ENCODE assay signal across 18 cellular contexts in genomic region chr6:143517447-143517773, GRCh38. TPM values are rescaled to one million over a fixed set of nuclear protein-coding genes. Genes with fewer than 3 reads are reported as not detected.
A peak's percentile ranks its signal among the peaks of the same experiment; 100 is the strongest.
DNase-seq lines count a peak whose midpoint lies in the region; ATAC-seq, FAIRE-seq and TF ChIP-seq lines count a peak whose summit lies in the region.
"Had no signal": no experiment of that assay in that cellular context is flagged by ENCODE, and none has a peak within 500 bp of the region (broad histone marks: within the 10 kb centered on the region; RNA-seq: fewer than 3 reads in every experiment).

No MANE protein-coding gene starts in this region.

- H3K27me3 ChIP-seq in right lobe of liver, result no peaks in the 10 kb centered on the region

- H3K4me1 Mint-ChIP-seq in activated T-helper 17 cell treated with anti-CD3 and anti-CD28 coated beads, Interleukin-2, amount 50 U/mL, for 72 hours, result peaks cover 21% of the 10 kb centered on the region
- peaks cover 40% of the 10 kb centered on the region for H3K4me1 Mint-ChIP-seq in dendritic cell treated with granulocyte-macrophage colony-stimulating factor and Interleukin-4, amounts not matched to agents 40 ng/mL and 50 ng/mL, for 4 days (ENCODE audit: low read depth)
- H3K4me1 Mint-ChIP-seq in activated CD8-positive, alpha-beta T cell treated with anti-CD3 and anti-CD28 coated beads, Interleukin-2, amount 10 ng/mL, durations not matched to agents 7 days and 5 days (ENCODE audit: low read depth), result peaks cover 11% of the 10 kb centered on the region

- no peaks in the 10 kb centered on the region for H3K27me3 Mint-ChIP-seq in activated T-helper 17 cell treated with anti-CD3 and anti-CD28 coated beads, Interleukin-2, amount 50 U/mL, for 72 hours
- no peaks in the 10 kb centered on the region for H3K27me3 Mint-ChIP-seq in dendritic cell treated with granulocyte-macrophage colony-stimulating factor and Interleukin-4, amounts not matched to agents 40 ng/mL and 50 ng/mL, for 4 days
- peaks cover 2% of the 10 kb centered on the region for H3K27me3 Mint-ChIP-seq in activated CD8-positive, alpha-beta T cell treated with anti-CD3 and anti-CD28 coated beads, Interleukin-2, amount 10 ng/mL, durations not matched to agents 7 days and 5 days (ENCODE audit: low read depth)
- H3K27me3 Mint-ChIP-seq: B cell; CD4-positive, alpha-beta memory T cell had no signal

- H3K27ac ChIP-seq in HEK293 (ENCODE audit: extremely low read depth, low read depth, low read length), result no peak overlapping the region
- H3K27ac ChIP-seq in right lobe of liver, result no peak overlapping the region
- H3K27ac ChIP-seq: GM23248, HL-60 had no signal

- no peak overlapping the region for H3K4me3 Mint-ChIP-seq in activated T-helper 17 cell treated with anti-CD3 and anti-CD28 coated beads, Interleukin-2, amount 50 U/mL, for 72 hours
- H3K4me3 Mint-ChIP-seq in dendritic cell treated with granulocyte-macrophage colony-stimulating factor and Interleukin-4, amounts not matched to agents 40 ng/mL and 50 ng/mL, for 4 days, result no peak overlapping the region
- H3K4me3 Mint-ChIP-seq in activated CD8-positive, alpha-beta T cell treated with anti-CD3 and anti-CD28 coated beads, Interleukin-2, amount 10 ng/mL, durations not matched to agents 7 days and 5 days, result no peak overlapping the region
- H3K4me3 Mint-ChIP-seq: B cell; CD4-positive, alpha-beta memory T cell had no signal

- no peaks in the 10 kb centered on the region for H3K9me3 ChIP-seq in HEK293 (ENCODE audit: control insufficient read depth, insufficient read depth, low read depth, low read length)
- H3K9me3 ChIP-seq in right lobe of liver, result no peaks in the 10 kb centered on the region

- H3K36me3 ChIP-seq in HEK293 (ENCODE audit: control insufficient read depth in 2 of 2, insufficient read depth in 1 of 2, low read length in 2 of 2) (no peaks in the 10 kb centered on the region), right lobe of liver (no peaks in the 10 kb centered on the region)

- POLR2A ChIA-PET in HEK293 (lab: Yijun Ruan, JAX), result no interaction called here
- POLR2A ChIA-PET in activated CD8-positive, alpha-beta T cell treated with anti-CD3 and anti-CD28 coated beads, Interleukin-2, amount 10 ng/mL, durations not matched to agents 7 days and 5 days (lab: Charles Lee), result no interaction called here

- intact Hi-C loops in dendritic cell treated with granulocyte-macrophage colony-stimulating factor and Interleukin-4, amounts not matched to agents 40 ng/mL and 50 ng/mL, for 4 days (cut with micrococcal nuclease), result loop anchor here (10.0 kb wide), 1 partner anchor 573 kb away; the partner anchor contains the start of gene HIVEP2
- intact Hi-C loops in right lobe of liver (cut with DNase I), result no loop called here

- CTCF ChIA-PET in HEK293 (lab: Yijun Ruan, JAX), result interaction anchor here (0.6 kb wide), 1 partner anchor 263 kb away, joined by 3 read pairs; no protein-coding TSS in a partner anchor
- CTCF ChIA-PET in activated CD8-positive, alpha-beta T cell treated with anti-CD3 and anti-CD28 coated beads, Interleukin-2, amount 10 ng/mL, durations not matched to agents 7 days and 5 days (lab: Charles Lee), result no interaction called here

- TF ChIP-seq POLR2A in GM12891 (IDR thresholded peaks at IDR 0.05; ENCODE audit: low read depth, low read length), result no peak
- no peak for TF ChIP-seq POLR2A in right lobe of liver (IDR thresholded peaks at IDR 0.05)

- 64% methylated on average over 3 of the region's 3 CpGs for WGBS in right lobe of liver (ENCODE audit: insufficient coverage, low coverage, low lambda C conversion rate, missing lambda C conversion rate)

- H3K36me3 Mint-ChIP-seq in activated T-helper 17 cell treated with anti-CD3 and anti-CD28 coated beads, Interleukin-2, amount 50 U/mL, for 72 hours (ENCODE audit: low read depth), result no peaks in the 10 kb centered on the region
- H3K36me3 Mint-ChIP-seq in dendritic cell treated with granulocyte-macrophage colony-stimulating factor and Interleukin-4, amounts not matched to agents 40 ng/mL and 50 ng/mL, for 4 days (ENCODE audit: low read depth), result no peaks in the 10 kb centered on the region
- H3K36me3 Mint-ChIP-seq in activated CD8-positive, alpha-beta T cell treated with anti-CD3 and anti-CD28 coated beads, Interleukin-2, amount 10 ng/mL, durations not matched to agents 7 days and 5 days (ENCODE audit: low read depth), result peaks cover 4% of the 10 kb centered on the region

- no peak for TF ChIP-seq CTCF in HEK293 (tag by site-specific recombination; IDR thresholded peaks at IDR 0.05)
- TF ChIP-seq CTCF in right lobe of liver (IDR thresholded peaks at IDR 0.05), result no peak

- no peaks in the 10 kb centered on the region for H3K9me3 Mint-ChIP-seq in activated T-helper 17 cell treated with anti-CD3 and anti-CD28 coated beads, Interleukin-2, amount 50 U/mL, for 72 hours
- H3K9me3 Mint-ChIP-seq in dendritic cell treated with granulocyte-macrophage colony-stimulating factor and Interleukin-4, amounts not matched to agents 40 ng/mL and 50 ng/mL, for 4 days, result no peaks in the 10 kb centered on the region
- no peaks in the 10 kb centered on the region for H3K9me3 Mint-ChIP-seq in activated CD8-positive, alpha-beta T cell treated with anti-CD3 and anti-CD28 coated beads, Interleukin-2, amount 10 ng/mL, durations not matched to agents 7 days and 5 days (ENCODE audit: insufficient read depth)

- ATAC-seq in activated T-helper 17 cell treated with anti-CD3 and anti-CD28 coated beads, Interleukin-2, amount 50 U/mL, for 72 hours (replicated peaks), result no peak
- no peak for ATAC-seq in right lobe of liver
- ATAC-seq in HG03045 (IDR thresholded peaks at IDR 0.05; ENCODE audit: unreplicated experiment), result no peak
- ATAC-seq in HG02759 (IDR thresholded peaks at IDR 0.05; ENCODE audit: unreplicated experiment), result no peak
- no peak for ATAC-seq in activated CD8-positive, alpha-beta T cell treated with anti-CD3 and anti-CD28 coated beads, Interleukin-2, amount 10 ng/mL, durations not matched to agents 7 days and 5 days

- no peak for FAIRE-seq in GM12891 (lab: Jason Lieb, UNC)
- FAIRE-seq: A204.1, D721Med, G401.6 had no signal

- H3K4me3 ChIP-seq in HEK293 (ENCODE audit: low read depth, low read length) (no peak overlapping the region), right lobe of liver (no peak overlapping the region)
- H3K4me3 ChIP-seq: GM23248 had no signal

- H3K27ac Mint-ChIP-seq in activated T-helper 17 cell treated with anti-CD3 and anti-CD28 coated beads, Interleukin-2, amount 50 U/mL, for 72 hours, result peak overlapping the region; percentile 39
- peak overlapping the region; percentile 25 for H3K27ac Mint-ChIP-seq in dendritic cell treated with granulocyte-macrophage colony-stimulating factor and Interleukin-4, amounts not matched to agents 40 ng/mL and 50 ng/mL, for 4 days
- H3K27ac Mint-ChIP-seq in activated CD8-positive, alpha-beta T cell treated with anti-CD3 and anti-CD28 coated beads, Interleukin-2, amount 10 ng/mL, durations not matched to agents 7 days and 5 days, result no peak overlapping the region
- H3K27ac Mint-ChIP-seq: B cell had no signal

- H3K4me1 ChIP-seq in HEK293 (ENCODE audit: control insufficient read depth, insufficient read depth, low read length) (no peaks in the 10 kb centered on the region), right lobe of liver (no peaks in the 10 kb centered on the region)

- DNase-seq in GM12891 (ENCODE audit: insufficient read length, low spot score) (no peak), right lobe of liver (no peak)
- no peak for DNase-seq in activated CD8-positive, alpha-beta T cell treated with anti-CD3 and anti-CD28 coated beads, Interleukin-2, amount 10 ng/mL, durations not matched to agents 7 days and 5 days
- DNase-seq: C1 segment of cervical spinal cord; CD4-positive, alpha-beta memory T cell; DMS153; EL; GM23248 had no signal

TF ChIP-seq in GM12891, 5 proteins besides CTCF, POLR2A, EP300 and RAD21:
- TF ChIP-seq POU2F2 (IDR thresholded peaks at IDR 0.05; ENCODE audit: low read depth, low read length) (no peak), SPI1 (IDR thresholded peaks at IDR 0.05; ENCODE audit: low read depth, low read length) (peak; percentile 61)

TF ChIP-seq in HEK293, 187 proteins besides CTCF, POLR2A, EP300 and RAD21 (continues in another document):
- TF ChIP-seq PRDM10 (tag by site-specific recombination; IDR thresholded peaks at IDR 0.05), result peak; percentile 5

RNA-seq across cellular contexts. Expression of gene FUCA2, which starts 5.9 kb away (rescaled TPM):
- 20.6 TPM for polyA plus RNA-seq in GM12891 (2012; ENCODE audit: low read depth, missing spikeins)
- total RNA-seq in activated T-helper 17 cell treated with anti-CD3 and anti-CD28 coated beads, Interleukin-2, amount 50 U/mL, for 72 hours, result 10 to 100 TPM; 19.3 to 32.7 TPM
- total RNA-seq in right lobe of liver, result 10 to 100 TPM; 28.6 to 58.7 (median 35.1) TPM
- 10 to 100 TPM; 10.7 to 13.8 TPM for total RNA-seq in activated CD8-positive, alpha-beta T cell treated with anti-CD3 and anti-CD28 coated beads, Interleukin-2, amount 10 ng/mL, durations not matched to agents 7 days and 5 days
